Comparison of ENCODE assay signal across 16 cellular contexts in the genomic region with DNA sequence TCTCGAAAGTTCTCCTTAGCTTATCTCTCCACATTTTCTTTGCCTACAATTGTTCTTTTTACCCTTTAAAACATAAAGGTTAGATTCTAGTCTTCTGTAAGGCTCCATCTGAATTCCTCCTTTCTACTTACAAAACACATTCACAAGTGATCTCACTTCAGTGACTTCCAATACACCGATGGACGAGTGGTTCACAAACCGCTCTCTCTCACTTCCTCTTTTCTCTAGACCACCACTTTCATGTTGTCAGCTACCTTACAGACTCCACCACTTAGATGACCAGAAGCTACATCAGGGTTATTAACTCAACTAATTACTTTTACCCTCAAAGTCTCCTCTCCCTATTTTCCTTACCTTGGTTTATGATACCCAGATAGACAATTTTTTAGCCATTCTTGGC. TPM values are rescaled to one million over a fixed set of nuclear protein-coding genes. Genes with fewer than 3 reads are reported as not detected.
DNase-seq lines count a peak whose midpoint lies in the region; ATAC-seq and TF ChIP-seq lines count a peak whose summit lies in the region.
"Had no signal": no experiment of that assay in that cellular context is flagged by ENCODE, and none has a peak within 500 bp of the region (broad histone marks: within the 10 kb centered on the region; RNA-seq: fewer than 3 reads in every experiment).

No MANE protein-coding gene starts in this region.

- H3K36me3 Mint-ChIP-seq in MCF 10A (ENCODE audit: insufficient read depth, unreplicated experiment) = peaks cover 7% of the 10 kb centered on the region

- intact Hi-C loops in MCF 10A (cut with micrococcal nuclease) = no loop called here
- intact Hi-C loops in breast epithelium (cut with DNase I; ENCODE audit: low total_unique reads) = no loop called here

- TF ChIP-seq POLR2A in breast epithelium (IDR thresholded peaks at IDR 0.05) = no peak

- no TSS peak for BruUV-seq in MCF 10A (replicated peaks; lab: Mats Ljungman, UMichigan)

- peaks cover 0 to 4% of the 10 kb centered on the region in 2 donors for H3K4me1 ChIP-seq in breast epithelium

- no peak for DNase-seq in MCF 10A (ENCODE audit: unreplicated experiment)
- DNase-seq in breast epithelium (ENCODE audit: low spot score in 2 of 2) = no peak
- no peak for DNase-seq in GF-D8 (lab: John Stamatoyannopoulos, UW)
- no peak for DNase-seq in activated naive CD4-positive, alpha-beta T cell treated with Interleukin-2 at 50 U/mL for 16 hours
- no peak for DNase-seq in NCI-H2227 treated with DMSO at 0.1 percent for 48 hours (lab: John Stamatoyannopoulos, UW)
- DNase-seq in hippocampal formation (lab: John Stamatoyannopoulos, UW) = no peak
- DNase-seq: 8988T; colonic mucosa; GDM1; NCI-H82; stimulated activated CD4-positive, alpha-beta T cell treated with anti-CD3 and anti-CD28 coated beads, Interleukin-4, amount 100 ng/mL, for 24 hours; tibial artery had no signal

- peaks cover 50% of the 10 kb centered on the region for H3K4me1 Mint-ChIP-seq in MCF 10A (ENCODE audit: insufficient read depth, unreplicated experiment)

- no peaks in the 10 kb centered on the region for H3K27me3 Mint-ChIP-seq in MCF 10A (ENCODE audit: insufficient read depth, unreplicated experiment)

- no peak overlapping the region for H3K27ac ChIP-seq in breast epithelium
- H3K27ac ChIP-seq: colonic mucosa, tibial artery had no signal

- no peaks in the 10 kb centered on the region for H3K9me3 ChIP-seq in breast epithelium
- H3K9me3 ChIP-seq: colonic mucosa, tibial artery had no signal

- CTCF ChIA-PET in MCF 10A (lab: Yijun Ruan, JAX) = interaction anchor here (0.7 kb wide), 1 partner anchor 304 kb away, joined by 3 read pairs; no protein-coding TSS in a partner anchor

- H3K36me3 ChIP-seq in breast epithelium = no peaks in the 10 kb centered on the region
- H3K36me3 ChIP-seq: colonic mucosa, tibial artery had no signal

- peaks cover 24% of the 10 kb centered on the region for H3K9me3 Mint-ChIP-seq in MCF 10A (ENCODE audit: unreplicated experiment)
- H3K9me3 Mint-ChIP-seq: activated T-helper 1 cell treated with anti-CD3 and anti-CD28 coated beads, Interleukin-12 subunit alpha, Interleukin-12 subunit beta, Interleukin-2, Interleukin-4 antibody, amounts not matched to agents 30 ng/mL and 10 ng/mL and 1 ng/mL, durations not matched to agents 14 hours and 24 hours and 36 hours had no signal

- TF ChIP-seq CTCF in MCF 10A (IDR thresholded peaks at IDR 0.05; ENCODE audit: unreplicated experiment) (no peak), breast epithelium (IDR thresholded peaks at IDR 0.05) (no peak)

- ATAC-seq in HG02763 (IDR thresholded peaks at IDR 0.05; ENCODE audit: unreplicated experiment) (peak; percentile 100), HG03558 (IDR thresholded peaks at IDR 0.05; ENCODE audit: extremely low read depth, unreplicated experiment) (peak; percentile 100)
- ATAC-seq: natural killer cell treated with Interleukin-12 subunit alpha and Interleukin-12 subunit beta and Interleukin-15 and Interleukin-18, amount 100 ng/mL, for 72 hours had no signal

- POLR2A ChIA-PET in MCF 10A (lab: Yijun Ruan, JAX) = interaction anchor here (1.6 to 6.7 kb wide), 3 partner anchors 8 to 11 kb away, joined by 5 to 152 read pairs (median 16); a partner anchor contains a TSS

- no peak overlapping the region for H3K4me3 ChIP-seq in breast epithelium
- H3K4me3 ChIP-seq: colonic mucosa, tibial artery had no signal

- H3K27ac Mint-ChIP-seq in MCF 10A (ENCODE audit: low read depth, unreplicated experiment) = peak overlapping the region; percentile 4
- H3K27ac Mint-ChIP-seq: activated T-helper 1 cell treated with anti-CD3 and anti-CD28 coated beads, Interleukin-12 subunit alpha, Interleukin-12 subunit beta, Interleukin-2, Interleukin-4 antibody, amounts not matched to agents 30 ng/mL and 10 ng/mL and 1 ng/mL, durations not matched to agents 14 hours and 24 hours and 36 hours; natural killer cell treated with Interleukin-12 subunit alpha and Interleukin-12 subunit beta and Interleukin-15 and Interleukin-18, amount 100 ng/mL, for 72 hours had no signal

- no peak overlapping the region for H3K4me3 Mint-ChIP-seq in MCF 10A (ENCODE audit: unreplicated experiment)
- H3K4me3 Mint-ChIP-seq: activated T-helper 1 cell treated with anti-CD3 and anti-CD28 coated beads, Interleukin-12 subunit alpha, Interleukin-12 subunit beta, Interleukin-2, Interleukin-4 antibody, amounts not matched to agents 30 ng/mL and 10 ng/mL and 1 ng/mL, durations not matched to agents 14 hours and 24 hours and 36 hours; natural killer cell treated with Interleukin-12 subunit alpha and Interleukin-12 subunit beta and Interleukin-15 and Interleukin-18, amount 100 ng/mL, for 72 hours had no signal

- H3K27me3 ChIP-seq in breast epithelium = no peaks in the 10 kb centered on the region
- H3K27me3 ChIP-seq: colonic mucosa, tibial artery had no signal

RNA-seq across cellular contexts. Expression of a gene that starts 11.8 kb away (rescaled TPM):
- 129 and 154 TPM in 2 replicates for total RNA-seq in MCF 10A (2022)
- 10 to 100 TPM; 25.8 to 85.6 (median 40.6) TPM for total RNA-seq in breast epithelium
